24 cellular contexts compared by ENCODE assay signal in genomic region chr13:19685034-19685433, GRCh38. TPM values are rescaled to one million over a fixed set of nuclear protein-coding genes. Genes with fewer than 3 reads are reported as not detected.
DNase-seq lines count a peak whose midpoint lies in the region; ATAC-seq and TF ChIP-seq lines count a peak whose summit lies in the region.
"Had no signal": no experiment of that assay in that cellular context is flagged by ENCODE, and none has a peak within 500 bp of the region (broad histone marks: within the 10 kb centered on the region; RNA-seq: fewer than 3 reads in every experiment).

No MANE protein-coding gene starts in this region.

- H3K36me3 ChIP-seq in CD4-positive, CD25-positive, alpha-beta regulatory T cell (ENCODE audit: control insufficient read depth, insufficient read depth, low read length): peaks cover 9% of the 10 kb centered on the region
- H3K36me3 ChIP-seq: uterus had no signal

- no peaks in the 10 kb centered on the region for H3K9me3 ChIP-seq in CD4-positive, CD25-positive, alpha-beta regulatory T cell (ENCODE audit: control insufficient read depth in 2 of 2, low read length in 2 of 2)
- H3K9me3 ChIP-seq: sigmoid colon, uterus had no signal

- no peaks in the 10 kb centered on the region for H3K9me3 Mint-ChIP-seq in CD4-positive, CD25-positive, alpha-beta regulatory T cell
- no peaks in the 10 kb centered on the region for H3K9me3 Mint-ChIP-seq in immature natural killer cell
- H3K9me3 Mint-ChIP-seq in nephron: no peaks in the 10 kb centered on the region
- H3K9me3 Mint-ChIP-seq: activated naive CD8-positive, alpha-beta T cell treated with anti-CD3 and anti-CD28 coated beads, Interleukin-2, amount 10 ng/mL, durations not matched to agents 7 days and 5 days; CD8-positive, alpha-beta memory T cell; natural killer cell had no signal

- ATAC-seq in CD4-positive, CD25-positive, alpha-beta regulatory T cell (ENCODE audit: low read depth in 2 of 2): no peak
- ATAC-seq: activated CD8-positive, alpha-beta memory T cell treated with anti-CD3 and anti-CD28 coated beads, Interleukin-2, amount 10 ng/mL, durations not matched to agents 7 days and 5 days; esophagus mucosa; HCT116; natural killer cell had no signal

- H3K27ac ChIP-seq in CD4-positive, CD25-positive, alpha-beta regulatory T cell (ENCODE audit: insufficient read depth, low read length, poor library complexity, severe bottlenecking): no peak overlapping the region
- H3K27ac ChIP-seq: parathyroid adenoma, sigmoid colon, uterus had no signal

- H3K36me3 Mint-ChIP-seq in CD4-positive, CD25-positive, alpha-beta regulatory T cell: peaks cover 8% of the 10 kb centered on the region
- H3K36me3 Mint-ChIP-seq in immature natural killer cell (no peaks in the 10 kb centered on the region), nephron (ENCODE audit: low read depth) (peaks cover 4% of the 10 kb centered on the region)
- H3K36me3 Mint-ChIP-seq: natural killer cell had no signal

- no peaks in the 10 kb centered on the region for H3K27me3 Mint-ChIP-seq in CD4-positive, CD25-positive, alpha-beta regulatory T cell
- H3K27me3 Mint-ChIP-seq in immature natural killer cell (ENCODE audit: low read depth in 3 of 3) (peaks cover 0 to 2% (median under 1%) of the 10 kb centered on the region in 3 donors), nephron (ENCODE audit: low read depth) (no peaks in the 10 kb centered on the region)
- H3K27me3 Mint-ChIP-seq: activated CD8-positive, alpha-beta memory T cell treated with anti-CD3 and anti-CD28 coated beads, Interleukin-2, amount 10 ng/mL, durations not matched to agents 7 days and 5 days; activated naive CD8-positive, alpha-beta T cell treated with anti-CD3 and anti-CD28 coated beads, Interleukin-2, amount 10 ng/mL, durations not matched to agents 7 days and 5 days; CD8-positive, alpha-beta memory T cell had no signal

- H3K4me3 ChIP-seq in CD4-positive, CD25-positive, alpha-beta regulatory T cell (ENCODE audit: low read depth, low read length): no peak overlapping the region
- H3K4me3 ChIP-seq: sigmoid colon, uterus had no signal

- H3K27me3 ChIP-seq in CD4-positive, CD25-positive, alpha-beta regulatory T cell (ENCODE audit: control insufficient read depth, insufficient read depth, low read length): no peaks in the 10 kb centered on the region
- H3K27me3 ChIP-seq: sigmoid colon, uterus had no signal

- no peaks in the 10 kb centered on the region for H3K4me1 ChIP-seq in CD4-positive, CD25-positive, alpha-beta regulatory T cell (ENCODE audit: control insufficient read depth, insufficient read depth, low read length, poor library complexity, severe bottlenecking)
- H3K4me1 ChIP-seq: parathyroid adenoma, uterus had no signal

- no peak overlapping the region for H3K4me3 Mint-ChIP-seq in CD4-positive, CD25-positive, alpha-beta regulatory T cell
- no peak overlapping the region for H3K4me3 Mint-ChIP-seq in immature natural killer cell
- no peak overlapping the region for H3K4me3 Mint-ChIP-seq in nephron
- H3K4me3 Mint-ChIP-seq: activated CD8-positive, alpha-beta memory T cell treated with anti-CD3 and anti-CD28 coated beads, Interleukin-2, amount 10 ng/mL, durations not matched to agents 7 days and 5 days; activated naive CD8-positive, alpha-beta T cell treated with anti-CD3 and anti-CD28 coated beads, Interleukin-2, amount 10 ng/mL, durations not matched to agents 7 days and 5 days; CD8-positive, alpha-beta memory T cell; natural killer cell had no signal

- no peak for TF ChIP-seq CTCF in nephron (IDR thresholded peaks at IDR 0.05; ENCODE audit: unreplicated experiment in 3 of 3)

- peaks cover 10 to 44% (median 21%) of the 10 kb centered on the region in 4 donors for H3K4me1 Mint-ChIP-seq in CD4-positive, CD25-positive, alpha-beta regulatory T cell
- peaks cover 5 to 50% of the 10 kb centered on the region in 2 donors for H3K4me1 Mint-ChIP-seq in immature natural killer cell
- H3K4me1 Mint-ChIP-seq in nephron: peaks cover 11% of the 10 kb centered on the region

- no peak for DNase-seq in CD4-positive, CD25-positive, alpha-beta regulatory T cell
- DNase-seq in HT-29 (ENCODE audit: low spot score): peak; percentile 82
- DNase-seq in immature natural killer cell: no peak
- DNase-seq in H4 (ENCODE audit: low spot score): no peak
- DNase-seq in iPS-NIHi7 (ENCODE audit: extremely low spot score): no peak
- DNase-seq in GOT3 (lab: John Stamatoyannopoulos, UW): no peak
- DNase-seq: activated CD4-positive, alpha-beta T cell treated with anti-CD3 and anti-CD28 coated beads for 48 hours; activated CD8-positive, alpha-beta memory T cell treated with anti-CD3 and anti-CD28 coated beads, Interleukin-2, amount 10 ng/mL, durations not matched to agents 7 days and 5 days; activated naive CD8-positive, alpha-beta T cell treated with anti-CD3 and anti-CD28 coated beads, Interleukin-2, amount 10 ng/mL, durations not matched to agents 7 days and 5 days; CD8-positive, alpha-beta memory T cell; DMS79; effector CD8-positive, alpha-beta T cell; foreskin melanocyte; hypothalamus; Kasumi-1; mesenchymal stem cell; natural killer cell; NCI-H1694 treated with DMSO at 0.1 percent for 48 hours; sigmoid colon; uterus had no signal

- peak overlapping the region in 2 of 3 donors; percentile 1 to 21 for H3K27ac Mint-ChIP-seq in CD4-positive, CD25-positive, alpha-beta regulatory T cell
- H3K27ac Mint-ChIP-seq in immature natural killer cell (peak overlapping the region in 4 of 6 donors; percentile 3 to 62 (median 31)), nephron (peak overlapping the region; percentile 72 to 81 (median 80))
- H3K27ac Mint-ChIP-seq: activated CD8-positive, alpha-beta memory T cell treated with anti-CD3 and anti-CD28 coated beads, Interleukin-2, amount 10 ng/mL, durations not matched to agents 7 days and 5 days; activated naive CD8-positive, alpha-beta T cell treated with anti-CD3 and anti-CD28 coated beads, Interleukin-2, amount 10 ng/mL, durations not matched to agents 7 days and 5 days; natural killer cell had no signal

RNA-seq across cellular contexts. Expression of gene MPHOSPH8, which starts 51.6 kb away (rescaled TPM):
- total RNA-seq in CD4-positive, CD25-positive, alpha-beta regulatory T cell: 74.2 TPM
- polyA plus RNA-seq in CD4-positive, CD25-positive, alpha-beta regulatory T cell: 10 to 100 TPM in 3 of 4 donors, 1 to 10 TPM in 1; 9.8 to 13.9 (median 12.5) TPM
- 13.6 and 14.9 TPM in 2 replicates for total RNA-seq in HT-29 (2014; rRNA removed; shearing (Covaris generic))
- 10 to 100 TPM in 1 of 3 donors, 1 to 10 TPM in 2; 3.9 to 20.5 (median 7.2) TPM for polyA plus RNA-seq in immature natural killer cell
- 4.8 and 5.7 TPM in 2 replicates for total RNA-seq in H4 (2014; rRNA removed; shearing (Covaris generic))

Comparison
In these comparisons a context has a peak if more than half of its experiments do, and no peak if none do; other contexts are left out.
1. H3K27ac Mint-ChIP-seq: peak in every context shown above with its lines; median percentile 80 in nephron; 31 in immature natural killer cell; 11 in CD4-positive, CD25-positive, alpha-beta regulatory T cell.